ENCODE assay signal across 26 cellular contexts in the genomic region with DNA sequence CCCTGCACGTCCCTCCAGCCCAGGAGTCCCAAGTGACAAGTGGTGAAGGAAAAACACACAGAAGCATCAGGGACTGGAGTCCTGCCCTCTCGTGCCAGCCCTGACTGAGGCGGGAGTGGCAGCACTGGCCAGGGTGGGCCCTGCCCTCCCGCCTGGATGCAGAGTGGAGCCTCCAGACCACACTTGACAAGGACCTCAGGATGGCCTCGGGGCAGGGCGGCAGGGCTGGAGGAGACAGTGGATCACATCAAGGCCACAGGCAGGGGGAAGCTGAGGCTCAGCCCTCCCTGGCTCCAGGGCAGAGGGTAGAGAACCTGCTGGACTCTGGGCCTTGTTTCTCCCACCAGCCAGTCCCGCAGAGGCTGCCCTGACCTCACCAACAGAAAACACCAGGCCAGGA.
A peak's percentile ranks its signal among the peaks of the same experiment; 100 is the strongest.
DNase-seq lines count a peak whose midpoint lies in the region; ATAC-seq, FAIRE-seq and TF ChIP-seq lines count a peak whose summit lies in the region.
"Had no signal": no experiment of that assay in that cellular context is flagged by ENCODE, and none has a peak within 500 bp of the region (broad histone marks: within the 10 kb centered on the region; RNA-seq: fewer than 3 reads in every experiment).

No MANE protein-coding gene starts in this region.

- H2BK12ac ChIP-seq in neuronal stem cell (ENCODE audit: low read length) = no peak overlapping the region

- intact Hi-C loops in IMR-90 (cut with micrococcal nuclease) = loop anchor here (5.0 kb wide), 1 partner anchor 1176 kb away; no protein-coding TSS in a partner anchor
- intact Hi-C loops in upper lobe of right lung (cut with DNase I) = no loop called here
- intact Hi-C loops in ovary (cut with DNase I) = no loop called here

- no peak for FAIRE-seq in frontal cortex (lab: Jason Lieb, UNC)
- FAIRE-seq: A204.1, GM12891, GM19239, H54 had no signal

- H3K9me3 ChIP-seq in IMR-90 (ENCODE audit: control insufficient read depth, insufficient read depth, low read length) (no peaks in the 10 kb centered on the region), neuronal stem cell (replicated peaks in 1 of 2; ENCODE audit: control insufficient read depth in 2 of 2, insufficient read depth in 1 of 2, low read depth in 1 of 2, low read length in 2 of 2) (no peaks in the 10 kb centered on the region), upper lobe of right lung (no peaks in the 10 kb centered on the region), ovary (no peaks in the 10 kb centered on the region)
- H3K9me3 ChIP-seq: BE2C, HAP-1 had no signal

- H4K91ac ChIP-seq in IMR-90 (ENCODE audit: insufficient read depth, low read depth, low read length) = no peak overlapping the region
- no peak overlapping the region for H4K91ac ChIP-seq in neuronal stem cell (ENCODE audit: low read depth, low read length, poor library complexity)

- H3K36me3 ChIP-seq in IMR-90 (ENCODE audit: control insufficient read depth, insufficient read depth, low read length) (no peaks in the 10 kb centered on the region), neuronal stem cell (replicated peaks in 1 of 2; ENCODE audit: control insufficient read depth in 2 of 2, insufficient read depth in 2 of 2, low read length in 2 of 2) (no peaks in the 10 kb centered on the region), upper lobe of right lung (no peaks in the 10 kb centered on the region), ovary (no peaks in the 10 kb centered on the region)
- H3K36me3 ChIP-seq: BE2C, HAP-1 had no signal

- no peak overlapping the region for H3K4ac ChIP-seq in IMR-90 (ENCODE audit: low read depth, low read length)
- no peak overlapping the region for H3K4ac ChIP-seq in neuronal stem cell (ENCODE audit: low read length)

- in situ Hi-C loops in IMR-90 (cut with MboI; ENCODE audit: low sequenced_read_pairs) = loop anchor here (25.0 kb wide), 1 partner anchor 911 kb away; no protein-coding TSS in a partner anchor

- no TSS peak for BruUV-seq in IMR-90 (replicated peaks; lab: Mats Ljungman, UMichigan)

- TF ChIP-seq EP300 in ovary (IDR thresholded peaks at IDR 0.05) = no peak

- H3K56ac ChIP-seq in IMR-90 (ENCODE audit: extremely low read depth, insufficient read depth, low read length) = no peak overlapping the region

- H3K27ac ChIP-seq in IMR-90 (ENCODE audit: insufficient read depth, low read length) = no peak overlapping the region
- H3K27ac ChIP-seq in neuronal stem cell (replicated peaks; ENCODE audit: low read length) = no peak overlapping the region
- H3K27ac ChIP-seq in upper lobe of right lung = no peak overlapping the region
- no peak overlapping the region for H3K27ac ChIP-seq in ovary
- H3K27ac ChIP-seq: 22Rv1 had no signal

- no peak overlapping the region for H4K5ac ChIP-seq in IMR-90 (ENCODE audit: low read depth, low read length)

- H2AFZ ChIP-seq in IMR-90 (replicated peaks; ENCODE audit: low read length, poor library complexity) = no peak overlapping the region
- no peak overlapping the region for H2AFZ ChIP-seq in neuronal stem cell (ENCODE audit: low read length)
- H2AFZ ChIP-seq: GM23338 had no signal

- TF ChIP-seq CTCF in IMR-90 (conservative IDR thresholded peaks at IDR 0.05; ENCODE audit: low read depth, low read length) (no peak), upper lobe of right lung (IDR thresholded peaks at IDR 0.05) (no peak), ovary (IDR thresholded peaks at IDR 0.05) (no peak)

- H4K8ac ChIP-seq in IMR-90 (ENCODE audit: low read depth in 2 of 2, low read length in 2 of 2) = no peak overlapping the region
- H4K8ac ChIP-seq in neuronal stem cell (ENCODE audit: low read depth, low read length) = peak overlapping the region; percentile 7

- TF ChIP-seq RAD21 in IMR-90 (IDR thresholded peaks at IDR 0.05; ENCODE audit: low read length) = no peak

- ATAC-seq in IMR-90 (ENCODE audit: low read depth) (no peak), upper lobe of right lung (no peak)
- ATAC-seq: GM23338 had no signal

- H2BK120ac ChIP-seq in IMR-90 (ENCODE audit: low read depth, low read length) (no peak overlapping the region), neuronal stem cell (ENCODE audit: low read depth, low read length) (peak overlapping the region; percentile 39)

- peak; percentile 47 for DNase-seq in activated effector memory CD4-positive, alpha-beta T cell treated with anti-CD3 and anti-CD28 coated beads, Interleukin-2, amount 50 U/mL, for 16 hours
- no peak for DNase-seq in activated effector memory CD4-positive, alpha-beta T cell treated with Interleukin-2 at 50 U/mL for 16 hours
- DNase-seq in IMR-90 (no peak), neuronal stem cell (ENCODE audit: low spot score) (no peak), upper lobe of right lung (peak; percentile 54), frontal cortex (ENCODE audit: low spot score in 2 of 2) (no peak), ovary (no peak)
- DNase-seq in stimulated activated CD4-positive, alpha-beta T cell treated with anti-CD3 and anti-CD28 coated beads, Interleukin-2, amount 100 ng/mL, for 24 hours = no peak
- DNase-seq: ACHN; AML-193; BE2C; C1 segment of cervical spinal cord; Calu3; CD4-positive, alpha-beta memory T cell; COR-L47; DMS53; DMS79 treated with DMSO at 0.1 percent for 48 hours; GF-D8; HFFc6 had no signal

- H3K9ac ChIP-seq in IMR-90 (ENCODE audit: low read depth, low read length) = no peak overlapping the region
- H3K9ac ChIP-seq in neuronal stem cell (ENCODE audit: low read depth, low read length, poor library complexity) = no peak overlapping the region

- H4K20me1 ChIP-seq in IMR-90 (ENCODE audit: insufficient read depth, low read length) = no peaks in the 10 kb centered on the region

- H3K27me3 ChIP-seq in IMR-90 (ENCODE audit: control insufficient read depth, insufficient read depth, low read length) (no peaks in the 10 kb centered on the region), neuronal stem cell (ENCODE audit: control insufficient read depth in 3 of 3, insufficient read depth in 3 of 3, low read depth in 1 of 3, low read length in 3 of 3) (peaks cover 0 to 11% (median 2%) of the 10 kb centered on the region in 3 experiments), upper lobe of right lung (no peaks in the 10 kb centered on the region), ovary (no peaks in the 10 kb centered on the region)
- H3K27me3 ChIP-seq: BE2C had no signal

- H2BK15ac ChIP-seq in IMR-90 (ENCODE audit: low read depth, low read length) (no peak overlapping the region), neuronal stem cell (ENCODE audit: low read length) (no peak overlapping the region)

- dilution Hi-C loops in IMR-90 (cut with HindIII; ENCODE audit: low sequenced_read_pairs, unreplicated experiment) = no loop called here

- H3K18ac ChIP-seq in IMR-90 (ENCODE audit: low read depth, low read length) = no peak overlapping the region
- H3K18ac ChIP-seq in neuronal stem cell (ENCODE audit: low read length) = peak overlapping the region; percentile 28

- H3K9me1 ChIP-seq in IMR-90 (ENCODE audit: insufficient read depth, low read length) = peaks cover 6% of the 10 kb centered on the region; the same call in 1 of the 2 replicates

- H3K23ac ChIP-seq in IMR-90 (ENCODE audit: low read depth, low read length) (no peak overlapping the region), neuronal stem cell (ENCODE audit: low read depth, low read length, poor library complexity) (no peak overlapping the region)

- H2BK20ac ChIP-seq in IMR-90 (ENCODE audit: low read depth, low read length) = no peak overlapping the region

- CTCF ChIA-PET in IMR-90 (lab: Yijun Ruan, JAX) = no interaction called here

- no peak overlapping the region for H3K4me3 ChIP-seq in IMR-90 (ENCODE audit: insufficient read depth, low read depth, low read length)
- no peak overlapping the region for H3K4me3 ChIP-seq in neuronal stem cell (ENCODE audit: low read length in 2 of 2)
- no peak overlapping the region for H3K4me3 ChIP-seq in upper lobe of right lung
- no peak overlapping the region for H3K4me3 ChIP-seq in ovary
- H3K4me3 ChIP-seq: GM23338, HAP-1 had no signal

- no peak overlapping the region for H2AK9ac ChIP-seq in IMR-90 (replicated peaks; ENCODE audit: low read depth, low read length, poor library complexity)

- H3K4me1 ChIP-seq in IMR-90 (ENCODE audit: control insufficient read depth, insufficient read depth, low read length) (no peaks in the 10 kb centered on the region; the same call in 1 of the 2 replicates), neuronal stem cell (ENCODE audit: control insufficient read depth in 2 of 2, insufficient read depth in 1 of 2, low read depth in 1 of 2, low read length in 2 of 2) (peaks cover 0 to 4% of the 10 kb centered on the region in 2 donors), upper lobe of right lung (no peaks in the 10 kb centered on the region), ovary (ENCODE audit: insufficient read depth) (no peaks in the 10 kb centered on the region)
- H3K4me1 ChIP-seq: BE2C, HAP-1 had no signal

- H3K14ac ChIP-seq in IMR-90 (replicated peaks; ENCODE audit: low read depth, low read length) (no peak overlapping the region), neuronal stem cell (ENCODE audit: low read length) (peak overlapping the region; percentile 64)

- H2BK5ac ChIP-seq in IMR-90 (ENCODE audit: low read depth, low read length, poor library complexity, severe bottlenecking) = no peak overlapping the region
- no peak overlapping the region for H2BK5ac ChIP-seq in neuronal stem cell (ENCODE audit: low read length)

- POLR2A ChIA-PET in IMR-90 (lab: Charles Lee; ENCODE audit: unreplicated experiment) = no interaction called here

- WGBS in IMR-90 (ENCODE audit: extremely low coverage in 2 of 2, insufficient read length in 1 of 2), 2 experiments = 89% methylated on average over 3 of the region's 7 CpGs; no CpG with 5 or more reads in 1 of the 2 experiments
- WGBS in neuronal stem cell (ENCODE audit: extremely low coverage in 2 of 2, insufficient read length in 2 of 2, insufficient replicate concordance in 1 of 2), 2 donors = no CpG with 5 or more reads among the region's 7 CpGs
- WGBS in ovary, 3 donors = 60 to 92% (median 72%) methylated on average over 7 of the region's 7 CpGs

- H3K4me2 ChIP-seq in IMR-90 (ENCODE audit: low read depth, low read length) (no peak overlapping the region), neuronal stem cell (ENCODE audit: insufficient read depth, low read length, poor library complexity, severe bottlenecking) (no peak overlapping the region)
- H3K4me2 ChIP-seq: GM23338 had no signal

- H2AK5ac ChIP-seq in IMR-90 (ENCODE audit: low read depth, low read length) = peak overlapping the region; percentile 33; the same call in 1 of the 2 replicates
- no peak overlapping the region for H2AK5ac ChIP-seq in neuronal stem cell (ENCODE audit: low read depth, low read length)

- H3K79me1 ChIP-seq in IMR-90 (ENCODE audit: low read depth in 1 of 2, low read length in 2 of 2) (no peaks in the 10 kb centered on the region), neuronal stem cell (ENCODE audit: low read depth, low read length) (no peaks in the 10 kb centered on the region)

- no peak for TF ChIP-seq POLR2A in IMR-90 (IDR thresholded peaks at IDR 0.05; ENCODE audit: low read depth, low read length)
- no peak for TF ChIP-seq POLR2A in ovary (IDR thresholded peaks at IDR 0.05)

TF ChIP-seq in IMR-90, 13 proteins besides CTCF, POLR2A, EP300 and RAD21 (continues in another document):
- TF ChIP-seq MXI1 (IDR thresholded peaks at IDR 0.05; ENCODE audit: borderline replicate concordance, low read depth, low read length) = no peak
- TF ChIP-seq BHLHE40 (IDR thresholded peaks at IDR 0.05; ENCODE audit: low read depth, low read length) = no peak
- TF ChIP-seq CHD1 (IDR thresholded peaks at IDR 0.05; ENCODE audit: low read depth, low read length) = no peak
- TF ChIP-seq MAFK (IDR thresholded peaks at IDR 0.05; ENCODE audit: low read depth, low read length) = no peak

Comparison
In these comparisons a context has a peak if more than half of its experiments do, and no peak if none do; other contexts are left out.
1. DNase-seq: peak in activated effector memory CD4-positive, alpha-beta T cell treated with anti-CD3 and anti-CD28 coated beads, Interleukin-2, amount 50 U/mL, for 16 hours (single experiment) and upper lobe of right lung (single experiment); none in activated effector memory CD4-positive, alpha-beta T cell treated with Interleukin-2 at 50 U/mL for 16 hours (single experiment), IMR-90 (single experiment), neuronal stem cell (single experiment), frontal cortex (0 of 2), stimulated activated CD4-positive, alpha-beta T cell treated with anti-CD3 and anti-CD28 coated beads, Interleukin-2, amount 100 ng/mL, for 24 hours (0 of 2) and ovary (0 of 5).